Comparison of ENCODE assay signal across 1 cellular context in the genomic region with DNA sequence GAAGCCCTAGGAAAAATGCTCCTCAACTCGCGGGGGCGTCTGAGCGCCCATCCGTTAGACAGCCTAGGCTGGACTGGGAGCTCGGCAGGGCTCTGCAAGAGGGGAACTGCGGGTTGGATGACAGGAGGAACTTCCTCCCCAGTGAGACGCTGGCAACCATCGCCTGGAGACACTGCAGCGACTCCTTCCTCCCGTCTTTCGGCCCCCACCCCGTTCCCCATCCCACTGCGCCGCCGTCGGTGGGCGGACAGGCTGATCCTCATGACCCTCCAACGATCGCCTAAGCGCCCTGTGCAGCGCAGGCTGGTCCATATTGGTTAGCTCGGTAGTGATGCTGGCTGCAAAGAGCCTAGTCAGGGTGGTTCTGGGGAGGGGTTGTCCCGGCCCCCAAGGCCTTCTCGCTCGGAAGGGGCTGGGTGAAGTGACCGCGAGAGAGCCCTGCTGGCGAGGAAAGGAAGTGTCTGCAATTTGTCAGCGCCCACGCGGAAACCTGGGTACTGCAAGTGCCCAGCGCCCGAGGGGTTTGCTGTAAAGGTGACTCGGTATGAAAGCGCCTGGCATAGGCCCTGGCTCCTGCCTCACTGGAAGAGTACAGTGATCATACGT.
TF ChIP-seq lines count a peak whose summit lies in the region.

No MANE protein-coding gene starts in this region.

TF ChIP-seq in K562, 482 proteins besides CTCF, POLR2A, EP300 and RAD21 (continues in another document):
- TF ChIP-seq HNRNPLL (IDR thresholded peaks at IDR 0.05; ENCODE audit: low read depth, low read length, poor library complexity, severe bottlenecking) (no peak), ELF1 (tag; IDR thresholded peaks at IDR 0.05) (no peak), ARID2 (IDR thresholded peaks at IDR 0.05) (no peak), ZNF431 (CRISPR knock-in tag; IDR thresholded peaks at IDR 0.05) (no peak), ZFP36 (IDR thresholded peaks at IDR 0.05; ENCODE audit: low read depth, low read length, partially characterized antibody) (no peak), SLC30A9 (CRISPR knock-in tag; IDR thresholded peaks at IDR 0.05) (no peak), POU5F1 (IDR thresholded peaks at IDR 0.05; ENCODE audit: borderline replicate concordance, low read depth, low read length, partially characterized antibody) (no peak), TARDBP (IDR thresholded peaks at IDR 0.05) (no peak), BCL6 (CRISPR knock-in tag; IDR thresholded peaks at IDR 0.05) (no peak), PURB (CRISPR knock-in tag; IDR thresholded peaks at IDR 0.05; ENCODE audit: low read depth) (no peak), MIER1 (IDR thresholded peaks at IDR 0.05; ENCODE audit: low read depth) (no peak), ETV5 (CRISPR knock-in tag; IDR thresholded peaks at IDR 0.05; ENCODE audit: low read depth) (0 out of 2 replicates have a peak, but pooled peaks have one; percentile 19), TAF7 (tag; IDR thresholded peaks at IDR 0.05) (no peak), LEF1 (IDR thresholded peaks at IDR 0.05) (no peak), SRF (CRISPR knock-in tag; IDR thresholded peaks at IDR 0.05) (no peak), ZNF274 (IDR thresholded peaks at IDR 0.05; ENCODE audit: borderline replicate concordance, low read depth, low read length) (no peak), RBFOX2 (IDR thresholded peaks at IDR 0.05; ENCODE audit: low read depth, low read length) (peak; percentile 15; the same call in 1 of the 2 replicates), RB1 (IDR thresholded peaks at IDR 0.05; ENCODE audit: low read depth) (no peak), MCM3 (IDR thresholded peaks at IDR 0.05) (no peak), SREBF2 (CRISPR knock-in tag; IDR thresholded peaks at IDR 0.05) (no peak), KDM5B (IDR thresholded peaks at IDR 0.05; ENCODE audit: insufficient replicate concordance, low read depth, low read length) (no peak), MAZ (CRISPR knock-in tag; conservative IDR thresholded peaks at IDR 0.05 in 1 of 2, IDR thresholded peaks at IDR 0.05 in 1 of 2) (peak; percentile 20 to 39; a peak in 1 of 4 replicates), ZNF140 (CRISPR knock-in tag; IDR thresholded peaks at IDR 0.05) (no peak), SAFB (IDR thresholded peaks at IDR 0.05; ENCODE audit: borderline replicate concordance, low read depth, low read length) (peak; percentile 57; the same call in 1 of the 2 replicates), MEF2D (tag; conservative IDR thresholded peaks at IDR 0.05; ENCODE audit: low read depth) (no peak), NFIC (IDR thresholded peaks at IDR 0.05) (no peak; the same call in 1 of the 2 replicates), SIRT6 (IDR thresholded peaks at IDR 0.05; ENCODE audit: low read depth, low read length) (no peak), ZBTB17 (CRISPR knock-in tag; IDR thresholded peaks at IDR 0.05) (no peak), CCAR2 (IDR thresholded peaks at IDR 0.05; ENCODE audit: low read depth, low read length) (no peak), PHB (CRISPR knock-in tag; IDR thresholded peaks at IDR 0.05) (no peak), ZBTB7A (IDR thresholded peaks at IDR 0.05; ENCODE audit: borderline replicate concordance, control insufficient read depth, low read depth, low read length) (peak; percentile 31; the same call in 1 of the 2 replicates), MYC (IDR thresholded peaks at IDR 0.05; ENCODE audit: low read depth, low read length) (no peak), MYC (CRISPR knock-in tag; IDR thresholded peaks at IDR 0.05; ENCODE audit: borderline replicate concordance, low read depth) (no peak), HOXB6 (CRISPR knock-in tag; IDR thresholded peaks at IDR 0.05; ENCODE audit: borderline replicate concordance) (no peak), CEBPB (tag; IDR thresholded peaks at IDR 0.05) (no peak), ARNT (IDR thresholded peaks at IDR 0.05) (no peak), STAT5A (IDR thresholded peaks at IDR 0.05; ENCODE audit: borderline replicate concordance, low read length) (no peak), SPI1 (IDR thresholded peaks at IDR 0.05; ENCODE audit: borderline replicate concordance, low read depth, low read length) (peak; percentile 69; the same call in 1 of the 2 replicates)
- TF ChIP-seq, protein P1, sequence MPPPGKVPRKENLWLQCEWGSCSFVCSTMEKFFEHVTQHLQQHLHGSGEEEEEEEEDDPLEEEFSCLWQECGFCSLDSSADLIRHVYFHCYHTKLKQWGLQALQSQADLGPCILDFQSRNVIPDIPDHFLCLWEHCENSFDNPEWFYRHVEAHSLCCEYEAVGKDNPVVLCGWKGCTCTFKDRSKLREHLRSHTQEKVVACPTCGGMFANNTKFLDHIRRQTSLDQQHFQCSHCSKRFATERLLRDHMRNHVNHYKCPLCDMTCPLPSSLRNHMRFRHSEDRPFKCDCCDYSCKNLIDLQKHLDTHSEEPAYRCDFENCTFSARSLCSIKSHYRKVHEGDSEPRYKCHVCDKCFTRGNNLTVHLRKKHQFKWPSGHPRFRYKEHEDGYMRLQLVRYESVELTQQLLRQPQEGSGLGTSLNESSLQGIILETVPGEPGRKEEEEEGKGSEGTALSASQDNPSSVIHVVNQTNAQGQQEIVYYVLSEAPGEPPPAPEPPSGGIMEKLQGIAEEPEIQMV (tag; conservative IDR thresholded peaks at IDR 0.05; ENCODE audit: low read depth): no peak
- TF ChIP-seq, protein P2, sequence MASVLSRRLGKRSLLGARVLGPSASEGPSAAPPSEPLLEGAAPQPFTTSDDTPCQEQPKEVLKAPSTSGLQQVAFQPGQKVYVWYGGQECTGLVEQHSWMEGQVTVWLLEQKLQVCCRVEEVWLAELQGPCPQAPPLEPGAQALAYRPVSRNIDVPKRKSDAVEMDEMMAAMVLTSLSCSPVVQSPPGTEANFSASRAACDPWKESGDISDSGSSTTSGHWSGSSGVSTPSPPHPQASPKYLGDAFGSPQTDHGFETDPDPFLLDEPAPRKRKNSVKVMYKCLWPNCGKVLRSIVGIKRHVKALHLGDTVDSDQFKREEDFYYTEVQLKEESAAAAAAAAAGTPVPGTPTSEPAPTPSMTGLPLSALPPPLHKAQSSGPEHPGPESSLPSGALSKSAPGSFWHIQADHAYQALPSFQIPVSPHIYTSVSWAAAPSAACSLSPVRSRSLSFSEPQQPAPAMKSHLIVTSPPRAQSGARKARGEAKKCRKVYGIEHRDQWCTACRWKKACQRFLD (CRISPR knock-in tag; IDR thresholded peaks at IDR 0.05): no peak
- TF ChIP-seq, protein P3, sequence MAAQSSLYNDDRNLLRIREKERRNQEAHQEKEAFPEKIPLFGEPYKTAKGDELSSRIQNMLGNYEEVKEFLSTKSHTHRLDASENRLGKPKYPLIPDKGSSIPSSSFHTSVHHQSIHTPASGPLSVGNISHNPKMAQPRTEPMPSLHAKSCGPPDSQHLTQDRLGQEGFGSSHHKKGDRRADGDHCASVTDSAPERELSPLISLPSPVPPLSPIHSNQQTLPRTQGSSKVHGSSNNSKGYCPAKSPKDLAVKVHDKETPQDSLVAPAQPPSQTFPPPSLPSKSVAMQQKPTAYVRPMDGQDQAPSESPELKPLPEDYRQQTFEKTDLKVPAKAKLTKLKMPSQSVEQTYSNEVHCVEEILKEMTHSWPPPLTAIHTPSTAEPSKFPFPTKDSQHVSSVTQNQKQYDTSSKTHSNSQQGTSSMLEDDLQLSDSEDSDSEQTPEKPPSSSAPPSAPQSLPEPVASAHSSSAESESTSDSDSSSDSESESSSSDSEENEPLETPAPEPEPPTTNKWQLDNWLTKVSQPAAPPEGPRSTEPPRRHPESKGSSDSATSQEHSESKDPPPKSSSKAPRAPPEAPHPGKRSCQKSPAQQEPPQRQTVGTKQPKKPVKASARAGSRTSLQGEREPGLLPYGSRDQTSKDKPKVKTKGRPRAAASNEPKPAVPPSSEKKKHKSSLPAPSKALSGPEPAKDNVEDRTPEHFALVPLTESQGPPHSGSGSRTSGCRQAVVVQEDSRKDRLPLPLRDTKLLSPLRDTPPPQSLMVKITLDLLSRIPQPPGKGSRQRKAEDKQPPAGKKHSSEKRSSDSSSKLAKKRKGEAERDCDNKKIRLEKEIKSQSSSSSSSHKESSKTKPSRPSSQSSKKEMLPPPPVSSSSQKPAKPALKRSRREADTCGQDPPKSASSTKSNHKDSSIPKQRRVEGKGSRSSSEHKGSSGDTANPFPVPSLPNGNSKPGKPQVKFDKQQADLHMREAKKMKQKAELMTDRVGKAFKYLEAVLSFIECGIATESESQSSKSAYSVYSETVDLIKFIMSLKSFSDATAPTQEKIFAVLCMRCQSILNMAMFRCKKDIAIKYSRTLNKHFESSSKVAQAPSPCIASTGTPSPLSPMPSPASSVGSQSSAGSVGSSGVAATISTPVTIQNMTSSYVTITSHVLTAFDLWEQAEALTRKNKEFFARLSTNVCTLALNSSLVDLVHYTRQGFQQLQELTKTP (IDR thresholded peaks at IDR 0.05; ENCODE audit: low read depth in 1 of 2, partially characterized antibody in 2 of 2): no peak
- TF ChIP-seq, protein P4, sequence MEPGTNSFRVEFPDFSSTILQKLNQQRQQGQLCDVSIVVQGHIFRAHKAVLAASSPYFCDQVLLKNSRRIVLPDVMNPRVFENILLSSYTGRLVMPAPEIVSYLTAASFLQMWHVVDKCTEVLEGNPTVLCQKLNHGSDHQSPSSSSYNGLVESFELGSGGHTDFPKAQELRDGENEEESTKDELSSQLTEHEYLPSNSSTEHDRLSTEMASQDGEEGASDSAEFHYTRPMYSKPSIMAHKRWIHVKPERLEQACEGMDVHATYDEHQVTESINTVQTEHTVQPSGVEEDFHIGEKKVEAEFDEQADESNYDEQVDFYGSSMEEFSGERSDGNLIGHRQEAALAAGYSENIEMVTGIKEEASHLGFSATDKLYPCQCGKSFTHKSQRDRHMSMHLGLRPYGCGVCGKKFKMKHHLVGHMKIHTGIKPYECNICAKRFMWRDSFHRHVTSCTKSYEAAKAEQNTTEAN (CRISPR knock-in tag; IDR thresholded peaks at IDR 0.05): no peak
- TF ChIP-seq, protein P5, sequence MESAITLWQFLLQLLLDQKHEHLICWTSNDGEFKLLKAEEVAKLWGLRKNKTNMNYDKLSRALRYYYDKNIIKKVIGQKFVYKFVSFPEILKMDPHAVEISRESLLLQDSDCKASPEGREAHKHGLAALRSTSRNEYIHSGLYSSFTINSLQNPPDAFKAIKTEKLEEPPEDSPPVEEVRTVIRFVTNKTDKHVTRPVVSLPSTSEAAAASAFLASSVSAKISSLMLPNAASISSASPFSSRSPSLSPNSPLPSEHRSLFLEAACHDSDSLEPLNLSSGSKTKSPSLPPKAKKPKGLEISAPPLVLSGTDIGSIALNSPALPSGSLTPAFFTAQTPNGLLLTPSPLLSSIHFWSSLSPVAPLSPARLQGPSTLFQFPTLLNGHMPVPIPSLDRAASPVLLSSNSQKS (CRISPR knock-in tag; IDR thresholded peaks at IDR 0.05): no peak
- TF ChIP-seq, protein P6, sequence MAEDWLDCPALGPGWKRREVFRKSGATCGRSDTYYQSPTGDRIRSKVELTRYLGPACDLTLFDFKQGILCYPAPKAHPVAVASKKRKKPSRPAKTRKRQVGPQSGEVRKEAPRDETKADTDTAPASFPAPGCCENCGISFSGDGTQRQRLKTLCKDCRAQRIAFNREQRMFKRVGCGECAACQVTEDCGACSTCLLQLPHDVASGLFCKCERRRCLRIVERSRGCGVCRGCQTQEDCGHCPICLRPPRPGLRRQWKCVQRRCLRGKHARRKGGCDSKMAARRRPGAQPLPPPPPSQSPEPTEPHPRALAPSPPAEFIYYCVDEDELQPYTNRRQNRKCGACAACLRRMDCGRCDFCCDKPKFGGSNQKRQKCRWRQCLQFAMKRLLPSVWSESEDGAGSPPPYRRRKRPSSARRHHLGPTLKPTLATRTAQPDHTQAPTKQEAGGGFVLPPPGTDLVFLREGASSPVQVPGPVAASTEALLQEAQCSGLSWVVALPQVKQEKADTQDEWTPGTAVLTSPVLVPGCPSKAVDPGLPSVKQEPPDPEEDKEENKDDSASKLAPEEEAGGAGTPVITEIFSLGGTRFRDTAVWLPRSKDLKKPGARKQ (CRISPR knock-in tag; IDR thresholded peaks at IDR 0.05): no peak
- TF ChIP-seq, protein P7, sequence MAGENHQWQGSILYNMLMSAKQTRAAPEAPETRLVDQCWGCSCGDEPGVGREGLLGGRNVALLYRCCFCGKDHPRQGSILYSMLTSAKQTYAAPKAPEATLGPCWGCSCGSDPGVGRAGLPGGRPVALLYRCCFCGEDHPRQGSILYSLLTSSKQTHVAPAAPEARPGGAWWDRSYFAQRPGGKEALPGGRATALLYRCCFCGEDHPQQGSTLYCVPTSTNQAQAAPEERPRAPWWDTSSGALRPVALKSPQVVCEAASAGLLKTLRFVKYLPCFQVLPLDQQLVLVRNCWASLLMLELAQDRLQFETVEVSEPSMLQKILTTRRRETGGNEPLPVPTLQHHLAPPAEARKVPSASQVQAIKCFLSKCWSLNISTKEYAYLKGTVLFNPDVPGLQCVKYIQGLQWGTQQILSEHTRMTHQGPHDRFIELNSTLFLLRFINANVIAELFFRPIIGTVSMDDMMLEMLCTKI (IDR thresholded peaks at IDR 0.05; ENCODE audit: partially characterized antibody): no peak
- TF ChIP-seq, protein P8, sequence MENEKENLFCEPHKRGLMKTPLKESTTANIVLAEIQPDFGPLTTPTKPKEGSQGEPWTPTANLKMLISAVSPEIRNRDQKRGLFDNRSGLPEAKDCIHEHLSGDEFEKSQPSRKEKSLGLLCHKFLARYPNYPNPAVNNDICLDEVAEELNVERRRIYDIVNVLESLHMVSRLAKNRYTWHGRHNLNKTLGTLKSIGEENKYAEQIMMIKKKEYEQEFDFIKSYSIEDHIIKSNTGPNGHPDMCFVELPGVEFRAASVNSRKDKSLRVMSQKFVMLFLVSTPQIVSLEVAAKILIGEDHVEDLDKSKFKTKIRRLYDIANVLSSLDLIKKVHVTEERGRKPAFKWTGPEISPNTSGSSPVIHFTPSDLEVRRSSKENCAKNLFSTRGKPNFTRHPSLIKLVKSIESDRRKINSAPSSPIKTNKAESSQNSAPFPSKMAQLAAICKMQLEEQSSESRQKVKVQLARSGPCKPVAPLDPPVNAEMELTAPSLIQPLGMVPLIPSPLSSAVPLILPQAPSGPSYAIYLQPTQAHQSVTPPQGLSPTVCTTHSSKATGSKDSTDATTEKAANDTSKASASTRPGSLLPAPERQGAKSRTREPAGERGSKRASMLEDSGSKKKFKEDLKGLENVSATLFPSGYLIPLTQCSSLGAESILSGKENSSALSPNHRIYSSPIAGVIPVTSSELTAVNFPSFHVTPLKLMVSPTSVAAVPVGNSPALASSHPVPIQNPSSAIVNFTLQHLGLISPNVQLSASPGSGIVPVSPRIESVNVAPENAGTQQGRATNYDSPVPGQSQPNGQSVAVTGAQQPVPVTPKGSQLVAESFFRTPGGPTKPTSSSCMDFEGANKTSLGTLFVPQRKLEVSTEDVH (IDR thresholded peaks at IDR 0.05; ENCODE audit: low read depth, partially characterized antibody): no peak
- TF ChIP-seq, protein P9, sequence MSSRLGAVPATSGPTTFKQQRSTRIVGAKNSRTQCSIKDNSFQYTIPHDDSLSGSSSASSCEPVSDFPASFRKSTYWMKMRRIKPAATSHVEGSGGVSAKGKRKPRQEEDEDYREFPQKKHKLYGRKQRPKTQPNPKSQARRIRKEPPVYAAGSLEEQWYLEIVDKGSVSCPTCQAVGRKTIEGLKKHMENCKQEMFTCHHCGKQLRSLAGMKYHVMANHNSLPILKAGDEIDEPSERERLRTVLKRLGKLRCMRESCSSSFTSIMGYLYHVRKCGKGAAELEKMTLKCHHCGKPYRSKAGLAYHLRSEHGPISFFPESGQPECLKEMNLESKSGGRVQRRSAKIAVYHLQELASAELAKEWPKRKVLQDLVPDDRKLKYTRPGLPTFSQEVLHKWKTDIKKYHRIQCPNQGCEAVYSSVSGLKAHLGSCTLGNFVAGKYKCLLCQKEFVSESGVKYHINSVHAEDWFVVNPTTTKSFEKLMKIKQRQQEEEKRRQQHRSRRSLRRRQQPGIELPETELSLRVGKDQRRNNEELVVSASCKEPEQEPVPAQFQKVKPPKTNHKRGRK (tag; IDR thresholded peaks at IDR 0.05): no peak
